Comparison of ENCODE assay signal across 9 cellular contexts in the genomic region with DNA sequence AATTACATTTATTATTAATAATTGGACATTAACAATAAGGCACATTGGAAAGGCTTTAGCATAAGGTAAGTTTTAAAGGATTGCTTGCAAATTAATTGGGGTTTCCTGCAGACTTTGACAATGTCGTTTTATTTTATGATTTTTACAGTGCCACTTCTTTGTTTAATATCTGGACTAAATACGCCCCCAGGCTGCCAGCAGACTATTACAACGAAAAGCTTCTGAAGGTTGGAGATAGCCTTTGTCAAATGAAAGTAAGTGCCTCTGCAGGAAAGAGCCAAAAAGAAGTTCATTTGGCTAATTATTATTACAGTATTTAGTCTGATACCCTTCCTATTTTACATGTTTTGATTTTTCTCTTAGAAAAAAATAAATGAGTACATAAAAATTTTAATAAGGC. TPM values are rescaled to one million over a fixed set of nuclear protein-coding genes. Genes with fewer than 3 reads are reported as not detected.
DNase-seq lines count a peak whose midpoint lies in the region; ATAC-seq and TF ChIP-seq lines count a peak whose summit lies in the region.
"Had no signal": no experiment of that assay in that cellular context is flagged by ENCODE, and none has a peak within 500 bp of the region (broad histone marks: within the 10 kb centered on the region; RNA-seq: fewer than 3 reads in every experiment).

No MANE protein-coding gene starts in this region.

- H3K27ac ChIP-seq in breast epithelium, result peak overlapping the region; percentile 62 to 66
- H3K27ac ChIP-seq: 22Rv1 had no signal

- TF ChIP-seq POLR2A in breast epithelium (IDR thresholded peaks at IDR 0.05), result no peak

- no peaks in the 10 kb centered on the region for H3K36me3 Mint-ChIP-seq in osteocyte (ENCODE audit: unreplicated experiment)
- H3K36me3 Mint-ChIP-seq in progenitor cell of endocrine pancreas (ENCODE audit: insufficient read depth), result no peaks in the 10 kb centered on the region

- DNase-seq in DMS 273 (lab: John Stamatoyannopoulos, UW; ENCODE audit: unreplicated experiment) (peak; percentile 25), DMS 273 treated with DMSO at 0.1 percent for 48 hours (lab: John Stamatoyannopoulos, UW) (no peak), LNCaP clone FGC (ENCODE audit: low read depth) (no peak), breast epithelium (ENCODE audit: low spot score in 2 of 2) (no peak), osteocyte (ENCODE audit: extremely low spot score, unreplicated experiment) (no peak), progenitor cell of endocrine pancreas (ENCODE audit: low spot score, unreplicated experiment) (no peak), head of caudate nucleus (no peak)

- H3K27me3 ChIP-seq in breast epithelium, result no peaks in the 10 kb centered on the region

- H3K36me3 ChIP-seq in breast epithelium, result no peaks in the 10 kb centered on the region

- H3K4me3 Mint-ChIP-seq in osteocyte (ENCODE audit: unreplicated experiment) (no peak overlapping the region), progenitor cell of endocrine pancreas (ENCODE audit: low read depth) (no peak overlapping the region)

- H3K4me1 ChIP-seq in breast epithelium, result no peaks in the 10 kb centered on the region

- no peaks in the 10 kb centered on the region for H3K9me3 ChIP-seq in breast epithelium

- TF ChIP-seq CTCF in LNCaP clone FGC (IDR thresholded peaks at IDR 0.05; ENCODE audit: control insufficient read depth, extremely low read depth, insufficient read depth) (peak; percentile 45), breast epithelium (IDR thresholded peaks at IDR 0.05) (no peak), osteocyte (IDR thresholded peaks at IDR 0.05) (peak; percentile 39), progenitor cell of endocrine pancreas (IDR thresholded peaks at IDR 0.05; ENCODE audit: unreplicated experiment) (no peak)

- H3K4me3 ChIP-seq in LNCaP clone FGC (ENCODE audit: low read depth, low read length), result no peak overlapping the region
- H3K4me3 ChIP-seq in breast epithelium, result no peak overlapping the region

- intact Hi-C loops in breast epithelium (cut with DNase I; ENCODE audit: low total_unique reads), result no loop called here
- intact Hi-C loops in head of caudate nucleus (cut with DNase I), result no loop called here

- H3K4me1 Mint-ChIP-seq in osteocyte (ENCODE audit: unreplicated experiment), result peaks cover 23% of the 10 kb centered on the region
- H3K4me1 Mint-ChIP-seq in progenitor cell of endocrine pancreas (ENCODE audit: low read depth), result no peaks in the 10 kb centered on the region

- H3K9me3 Mint-ChIP-seq in osteocyte (ENCODE audit: unreplicated experiment), result peaks cover 4% of the 10 kb centered on the region
- H3K9me3 Mint-ChIP-seq in progenitor cell of endocrine pancreas (ENCODE audit: low read depth), result peaks cover 4% of the 10 kb centered on the region

- no peak for ATAC-seq in HG02885 (IDR thresholded peaks at IDR 0.05; ENCODE audit: poor library complexity, unreplicated experiment)

- H3K27me3 Mint-ChIP-seq in osteocyte (ENCODE audit: unreplicated experiment) (no peaks in the 10 kb centered on the region), progenitor cell of endocrine pancreas (no peaks in the 10 kb centered on the region)

- peak overlapping the region; percentile 85 for H3K27ac Mint-ChIP-seq in osteocyte (ENCODE audit: unreplicated experiment)
- no peak overlapping the region for H3K27ac Mint-ChIP-seq in progenitor cell of endocrine pancreas

RNA-seq across cellular contexts. Expression of a gene that starts 11.3 kb away (rescaled TPM):
- total RNA-seq in breast epithelium, result 1 to 10 TPM in 2 of 3 donors, under 1 TPM in 1; 0.48 to 7.3 (median 2.9) TPM
- 0.24 and 0.73 TPM in 2 replicates for total RNA-seq in osteocyte
- 5.9 TPM in 2 replicates for total RNA-seq in progenitor cell of endocrine pancreas

Comparison
In these comparisons a context has a peak if more than half of its experiments do, and no peak if none do; other contexts are left out.
1. CTCF ChIP-seq: peak in LNCaP clone FGC (single experiment) and osteocyte (single experiment); none in breast epithelium (0 of 3) and progenitor cell of endocrine pancreas (single experiment).